Comparison of ENCODE assay signal across 8 cellular contexts in the genomic region with DNA sequence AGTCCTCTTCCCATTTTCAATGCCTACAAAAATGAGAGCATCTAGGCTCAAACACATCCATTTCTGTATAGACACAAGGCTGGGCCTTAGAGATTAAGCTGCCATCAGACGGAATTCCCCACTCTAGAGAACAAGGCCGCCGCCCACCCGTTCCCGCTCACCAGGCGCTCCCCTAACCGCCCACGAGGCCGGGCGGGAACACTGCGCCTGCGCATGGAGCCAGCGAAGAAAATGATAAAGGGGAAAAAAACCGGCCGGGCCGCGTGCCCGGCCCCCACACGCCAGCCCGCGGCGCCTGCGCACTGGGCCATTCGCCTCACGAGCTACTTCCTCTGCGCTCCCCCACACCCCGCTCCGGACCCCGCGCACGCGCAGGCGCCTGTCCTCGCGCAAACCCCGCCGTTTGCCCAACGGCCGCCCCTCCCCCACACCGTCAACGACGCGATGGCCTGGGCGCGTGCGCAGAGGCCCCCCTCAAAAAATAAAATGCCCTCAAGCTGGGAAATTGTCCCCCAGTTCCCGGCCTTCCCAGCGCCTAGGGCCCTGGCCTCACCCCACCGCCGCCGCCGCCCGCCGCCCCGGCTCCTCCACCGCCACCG. TPM values are rescaled to one million over a fixed set of nuclear protein-coding genes. Genes with fewer than 3 reads are reported as not detected.
DNase-seq lines count a peak whose midpoint lies in the region; ATAC-seq and TF ChIP-seq lines count a peak whose summit lies in the region.

No MANE protein-coding gene starts in this region.

- WGBS in psoas muscle, 3 donors, result 0 to 1% (median 1%) methylated on average over 36 to 57 of the region's 57 CpGs

- peak overlapping the region; percentile 98 for H3K4me3 ChIP-seq in psoas muscle

- H3K27me3 ChIP-seq in psoas muscle (ENCODE audit: insufficient read depth in 3 of 3, low read length in 2 of 3), result no peaks in the 10 kb centered on the region

- H3K9me3 ChIP-seq in psoas muscle, result no peaks in the 10 kb centered on the region

- peak overlapping the region; percentile 99 for H3K27ac ChIP-seq in angular gyrus (ENCODE audit: low read depth, low read length)
- peak overlapping the region; percentile 100 for H3K27ac ChIP-seq in psoas muscle

- ATAC-seq in HG02884 (IDR thresholded peaks at IDR 0.05; ENCODE audit: unreplicated experiment), result peak; percentile 19
- ATAC-seq in left ventricle myocardium superior, result peak; percentile 61
- peak; percentile 54 to 58 (median 57) for ATAC-seq in psoas muscle

- H3K4me1 ChIP-seq in psoas muscle, result peaks cover 50% of the 10 kb centered on the region

- intact Hi-C loops in left ventricle myocardium superior (cut with micrococcal nuclease), result no loop called here
- intact Hi-C loops in psoas muscle (cut with DNase I), result no loop called here

- DNase-seq in ELR (ENCODE audit: low read depth) (peak; percentile 95), NCI-H1930 (lab: John Stamatoyannopoulos, UW) (peak; percentile 96 to 97), T-helper 2 cell (peak; percentile 92 to 99 (median 97)), left ventricle myocardium superior (peak; percentile 99), psoas muscle (peak; percentile 98 to 99), ureter (ENCODE audit: low spot score) (peak; percentile 98)

- peaks cover 8 to 44% of the 10 kb centered on the region in 2 donors for H3K36me3 ChIP-seq in psoas muscle (ENCODE audit: insufficient read depth in 1 of 2, low read depth in 1 of 2)

- no peak for TF ChIP-seq CTCF in psoas muscle (IDR thresholded peaks at IDR 0.05)

RNA-seq across cellular contexts. Expression of a gene that starts 0.5 kb away (rescaled TPM):
- 171 TPM for total RNA-seq in left ventricle myocardium superior
- 100 to 1,000 TPM; 151 to 229 (median 198) TPM for total RNA-seq in psoas muscle
- polyA plus RNA-seq in psoas muscle, result 100 to 1,000 TPM; 109 to 215 (median 191) TPM
- total RNA-seq in ureter, result 295 TPM

RNA-seq across cellular contexts. Expression of a gene that starts 17.7 kb away (rescaled TPM):
- total RNA-seq in left ventricle myocardium superior (1,171 TPM), psoas muscle (100 to 1,000 TPM; 279 to 572 (median 404) TPM), ureter (175 TPM)
- 100 to 1,000 TPM; 512 to 649 (median 601) TPM for polyA plus RNA-seq in psoas muscle

RNA-seq across cellular contexts. Expression of a gene that starts 28.8 kb away (rescaled TPM):
- 4.5 TPM for total RNA-seq in left ventricle myocardium superior
- 1 to 10 TPM; 1.5 to 4.8 (median 2.2) TPM for total RNA-seq in psoas muscle
- polyA plus RNA-seq in psoas muscle, result 1 to 10 TPM; 2.2 to 3.4 (median 2.2) TPM
- total RNA-seq in ureter, result 14.1 TPM

RNA-seq across cellular contexts. Expression of a gene that starts 36.5 kb away (rescaled TPM):
- total RNA-seq in left ventricle myocardium superior (0.47 TPM), psoas muscle (1 to 10 TPM in 2 of 4 donors, under 1 TPM in 2; 0.62 to 2.0 (median 0.98) TPM), ureter (9.2 TPM)
- polyA plus RNA-seq in psoas muscle, result under 1 TPM; 0.31 to 0.77 (median 0.53) TPM

RNA-seq across cellular contexts. Expression of a gene that starts 50.2 kb away (rescaled TPM):
- total RNA-seq in left ventricle myocardium superior, result 94.4 TPM
- total RNA-seq in psoas muscle, result 100 to 1,000 TPM; 133 to 180 (median 147) TPM
- polyA plus RNA-seq in psoas muscle, result 100 to 1,000 TPM; 140 to 260 (median 204) TPM
- 31.8 TPM for total RNA-seq in ureter

Comparison
In these comparisons a context has a peak if more than half of its experiments do, and no peak if none do; other contexts are left out.
1. Peak in every context shown above with its lines: DNase-seq, ATAC-seq, H3K4me3 ChIP-seq and H3K27ac ChIP-seq.